ENCODE assay signal across 3 cellular contexts in genomic region chr11:45583981-45584380, GRCh38.
"Had no signal": no experiment of that assay in that cellular context is flagged by ENCODE, and none has a peak within 500 bp of the region (broad histone marks: within the 10 kb centered on the region; RNA-seq: fewer than 3 reads in every experiment).

No MANE protein-coding gene starts in this region.

- H3K4me3 ChIP-seq: GM12878 had no signal

- DNase-seq: GDM1, GF-D8 had no signal

- ATAC-seq: GM12878 had no signal
